Comparison of ENCODE assay signal across 8 cellular contexts in genomic region chr2:191218292-191218898, GRCh38. TPM values are rescaled to one million over a fixed set of nuclear protein-coding genes. Genes with fewer than 3 reads are reported as not detected.
DNase-seq lines count a peak whose midpoint lies in the region; ATAC-seq and TF ChIP-seq lines count a peak whose summit lies in the region.

No MANE protein-coding gene starts in this region.

- H3K4me2 ChIP-seq in hepatocyte: no peak overlapping the region

- H2AFZ ChIP-seq in hepatocyte: no peak overlapping the region

- H3K79me2 ChIP-seq in hepatocyte: no peaks in the 10 kb centered on the region

- intact Hi-C loops in Right ventricle myocardium inferior (cut with DNase I): loop anchor here (2.0 to 10.0 kb wide), 2 partner anchors 54 to 282 kb away; no protein-coding TSS in a partner anchor
- intact Hi-C loops in cardiac septum (cut with DNase I): loop anchor here (1.0 kb wide), 1 partner anchor 283 kb away; no protein-coding TSS in a partner anchor

- H4K20me1 ChIP-seq in hepatocyte (ENCODE audit: insufficient read depth, poor library complexity, severe bottlenecking): no peaks in the 10 kb centered on the region

- no peak overlapping the region for H3K27ac ChIP-seq in hepatocyte

- TF ChIP-seq CTCF in hepatocyte (IDR thresholded peaks at IDR 0.05; ENCODE audit: poor library complexity): peak; percentile 65

- H3K9me2 ChIP-seq in hepatocyte (replicated peaks; ENCODE audit: insufficient read depth): no peaks in the 10 kb centered on the region

- peak; percentile 68 for ATAC-seq in Right ventricle myocardium inferior
- ATAC-seq in HG03354 (IDR thresholded peaks at IDR 0.05; ENCODE audit: poor library complexity, severe bottlenecking, unreplicated experiment): peak; percentile 67
- no peak for ATAC-seq in HG03565 (IDR thresholded peaks at IDR 0.05; ENCODE audit: unreplicated experiment)

- no peaks in the 10 kb centered on the region for H3K9me3 ChIP-seq in hepatocyte (ENCODE audit: low read depth)

- WGBS in hepatocyte (ENCODE audit: low lambda C conversion rate, missing lambda C conversion rate): 31% methylated on average over 5 of the region's 5 CpGs

- no peaks in the 10 kb centered on the region for H3K27me3 ChIP-seq in hepatocyte

- H3K4me1 ChIP-seq in hepatocyte (ENCODE audit: insufficient read depth): no peaks in the 10 kb centered on the region

- H3K4me3 ChIP-seq in hepatocyte: no peak overlapping the region

- H3K36me3 ChIP-seq in hepatocyte (replicated peaks; ENCODE audit: insufficient read depth, low read depth): no peaks in the 10 kb centered on the region

- DNase-seq in Right ventricle myocardium inferior (ENCODE audit: missing footprints): no peak
- no peak for DNase-seq in cardiac septum (ENCODE audit: low spot score)
- peak; percentile 62 for DNase-seq in NOMO-1 treated with DMSO at 0.1 percent for 48 hours (lab: John Stamatoyannopoulos, UW; ENCODE audit: unreplicated experiment)
- DNase-seq in activated naive CD8-positive, alpha-beta T cell treated with anti-CD3 and anti-CD28 coated beads, Interleukin-2, amount 50 U/mL, for 16 hours (ENCODE audit: low read depth, low spot score): peak; percentile 6
- peak; percentile 78 for DNase-seq in hepatocyte (ENCODE audit: low spot score)
- peak; percentile 73 for DNase-seq in smooth muscle cell of the brain vasculature (ENCODE audit: low read depth, low spot score)

RNA-seq across cellular contexts. Expression of gene MYO1B, which starts 26.8 kb away (rescaled TPM):
- total RNA-seq in Right ventricle myocardium inferior: 18.9 TPM
- total RNA-seq in cardiac septum: 20.8 TPM
- total RNA-seq in hepatocyte: 91.6 and 95.4 TPM in 2 replicates
- 36.7 and 43.4 TPM in 2 replicates for polyA plus RNA-seq in hepatocyte

Comparison
In these comparisons a context has a peak if more than half of its experiments do, and no peak if none do; other contexts are left out.
1. DNase-seq: peak in NOMO-1 treated with DMSO at 0.1 percent for 48 hours (single experiment), activated naive CD8-positive, alpha-beta T cell treated with anti-CD3 and anti-CD28 coated beads, Interleukin-2, amount 50 U/mL, for 16 hours (single experiment), hepatocyte (single experiment) and smooth muscle cell of the brain vasculature (single experiment); none in Right ventricle myocardium inferior (single experiment) and cardiac septum (single experiment).